ENCODE assay signal across 25 cellular contexts in genomic region chr21:37790905-37791304, GRCh38.
"Had no signal": no experiment of that assay in that cellular context is flagged by ENCODE, and none has a peak within 500 bp of the region (broad histone marks: within the 10 kb centered on the region; RNA-seq: fewer than 3 reads in every experiment).

No MANE protein-coding gene starts in this region.

- H3K4me3 ChIP-seq: colonic mucosa, esophagus squamous epithelium, gastrocnemius medialis, heart right ventricle, left lung, lower lobe of right lung, mucosa of descending colon had no signal

- DNase-seq: colonic mucosa; cortex of kidney; effector CD8-positive, alpha-beta T cell; effector memory CD8-positive, alpha-beta T cell; endodermal cell; erythroblast; esophagus squamous epithelium; foreskin fibroblast; foreskin melanocyte; gastrocnemius medialis; glutamatergic neuron; head of caudate nucleus; heart right ventricle; hippocampal formation; left cardiac atrium; left lung; left ventricle myocardium superior; lower lobe of right lung; mesenchymal stem cell; mucosa of descending colon; naive B cell had no signal

- ATAC-seq: effector memory CD8-positive, alpha-beta T cell; esophagus mucosa; gastrocnemius medialis; left cardiac atrium; left lung; left ventricle myocardium superior; lower lobe of right lung; mucosa of descending colon had no signal

- H3K9me3 ChIP-seq: colonic mucosa, gastrocnemius medialis, left lung, lower lobe of right lung, mucosa of descending colon had no signal

- H3K27ac Mint-ChIP-seq: dendritic cell treated with granulocyte-macrophage colony-stimulating factor and Interleukin-4, amounts not matched to agents 40 ng/mL and 50 ng/mL, for 4 days; effector memory CD8-positive, alpha-beta T cell; endodermal cell; mesothelial cell of epicardium; naive B cell had no signal

- H3K4me3 Mint-ChIP-seq: dendritic cell treated with granulocyte-macrophage colony-stimulating factor and Interleukin-4, amounts not matched to agents 40 ng/mL and 50 ng/mL, for 4 days; effector memory CD8-positive, alpha-beta T cell; endodermal cell; mesothelial cell of epicardium; naive B cell had no signal

- H3K27ac ChIP-seq: colonic mucosa, epithelial cell of prostate, esophagus squamous epithelium, gastrocnemius medialis, heart right ventricle, left lung, lower lobe of right lung had no signal

- H3K27me3 Mint-ChIP-seq: dendritic cell treated with granulocyte-macrophage colony-stimulating factor and Interleukin-4, amounts not matched to agents 40 ng/mL and 50 ng/mL, for 4 days; naive B cell had no signal

- H3K36me3 Mint-ChIP-seq: mesothelial cell of epicardium, naive B cell had no signal

- H3K4me1 ChIP-seq: colonic mucosa, esophagus squamous epithelium, gastrocnemius medialis, heart right ventricle, left lung, lower lobe of right lung had no signal

- H3K9me3 Mint-ChIP-seq: endodermal cell, mesothelial cell of epicardium had no signal

- H3K27me3 ChIP-seq: colonic mucosa, esophagus squamous epithelium, gastrocnemius medialis, left lung had no signal

- H3K36me3 ChIP-seq: colonic mucosa, esophagus squamous epithelium, gastrocnemius medialis, heart right ventricle, left lung, lower lobe of right lung had no signal

- H3K4me1 Mint-ChIP-seq: endodermal cell, mesothelial cell of epicardium, naive B cell had no signal
